In genomic region chr3:23537006-23537620, GRCh38 we compare ENCODE assay signal across 1 cellular context.
TF ChIP-seq lines count a peak whose summit lies in the region.

No MANE protein-coding gene starts in this region.

TF ChIP-seq in GM23338, 12 proteins besides CTCF, POLR2A, EP300 and RAD21 (continued from another document):
- TF ChIP-seq REST (IDR thresholded peaks at IDR 0.05; ENCODE audit: unreplicated experiment) (no peak), ETS1 (IDR thresholded peaks at IDR 0.05) (no peak)
